Comparison of ENCODE assay signal across 8 cellular contexts in the genomic region with DNA sequence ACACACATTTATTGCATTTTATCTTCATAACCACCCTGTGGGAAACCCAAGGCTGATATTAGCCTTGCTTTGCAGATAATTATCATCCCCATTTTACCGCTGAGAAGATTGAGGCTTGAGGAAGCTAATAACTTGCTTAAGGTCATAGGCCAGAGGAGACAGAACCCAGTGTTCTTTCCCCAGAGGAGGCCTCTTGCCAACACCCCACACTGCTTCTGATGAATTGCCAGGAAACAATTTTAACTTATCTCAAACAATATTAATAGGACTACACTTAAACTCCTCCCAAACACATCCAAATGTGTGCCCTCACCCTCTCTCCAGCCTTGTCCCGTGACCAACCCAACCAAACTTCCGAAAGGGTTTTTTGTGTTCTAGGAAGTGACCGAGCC. TPM values are rescaled to one million over a fixed set of nuclear protein-coding genes. Genes with fewer than 3 reads are reported as not detected.
A peak's percentile ranks its signal among the peaks of the same experiment; 100 is the strongest.
DNase-seq lines count a peak whose midpoint lies in the region; ATAC-seq and TF ChIP-seq lines count a peak whose summit lies in the region.

No MANE protein-coding gene starts in this region.

- H3K23ac ChIP-seq in H9 (ENCODE audit: insufficient read length, low read depth, low read length): no peak overlapping the region

- H3K79me2 ChIP-seq in H9 (ENCODE audit: insufficient read depth, low read length): peaks cover 7% of the 10 kb centered on the region; the same call in 1 of the 2 replicates

- H3K9me3 Mint-ChIP-seq in naive B cell (no peaks in the 10 kb centered on the region), H9 (no peaks in the 10 kb centered on the region)

- H3K14ac ChIP-seq in H9 (ENCODE audit: insufficient read depth, low read length): no peak overlapping the region

- H3K9me3 ChIP-seq in Panc1 (ENCODE audit: control insufficient read depth, insufficient read depth, low read depth, low read length) (no peaks in the 10 kb centered on the region), H9 (ENCODE audit: control insufficient read depth, low read depth, low read length) (no peaks in the 10 kb centered on the region)

- no peak overlapping the region for H2BK15ac ChIP-seq in H9 (ENCODE audit: low read depth, low read length)

- no peak overlapping the region for H2AFZ ChIP-seq in H9 (ENCODE audit: low read length)

- no peak overlapping the region for H3K18ac ChIP-seq in H9 (ENCODE audit: insufficient read length, low read depth, low read length)

- H3K4me1 Mint-ChIP-seq in naive B cell: peaks cover 12 to 39% (median 16%) of the 10 kb centered on the region in 3 donors
- peaks cover 4 to 7% of the 10 kb centered on the region in 2 experiments; a peak in 2 of 4 replicates for H3K4me1 Mint-ChIP-seq in H9

- in situ Hi-C loops in Panc1 (cut with HindIII; ENCODE audit: low pct_unique_long_range_greater_than_20kb, low sequenced_read_pairs): no loop called here

- H3K4ac ChIP-seq in H9 (ENCODE audit: low read depth, low read length): no peak overlapping the region

- no peak overlapping the region for H2BK120ac ChIP-seq in H9 (ENCODE audit: low read depth, low read length, poor library complexity, severe bottlenecking)

- H3K27ac Mint-ChIP-seq in naive B cell: peak overlapping the region in 5 of 6 donors; percentile 55 to 96 (median 90)
- no peak overlapping the region for H3K27ac Mint-ChIP-seq in H9

- H3K27me3 Mint-ChIP-seq in naive B cell (no peaks in the 10 kb centered on the region), H9 (ENCODE audit: low read depth) (peaks cover 16% of the 10 kb centered on the region)

- no peak for ATAC-seq in Panc1
- no peak for ATAC-seq in naive B cell (ENCODE audit: low read depth in 2 of 2)
- no peak for ATAC-seq in HG03097 (IDR thresholded peaks at IDR 0.05; ENCODE audit: low FRiP score, unreplicated experiment)
- ATAC-seq in HG03469 (IDR thresholded peaks at IDR 0.05; ENCODE audit: unreplicated experiment): no peak

- H3K27ac ChIP-seq in C4-2B (peak overlapping the region; percentile 98), Panc1 (ENCODE audit: low read length) (peak overlapping the region; percentile 95), H9 (ENCODE audit: insufficient read length, low read depth, low read length) (no peak overlapping the region)

- no peak overlapping the region for H4K91ac ChIP-seq in H9 (ENCODE audit: insufficient read length, low read depth, low read length)

- no peak overlapping the region for H4K5ac ChIP-seq in H9 (ENCODE audit: insufficient read length, low read depth, low read length)

- H3K4me1 ChIP-seq in Panc1 (ENCODE audit: control insufficient read depth, insufficient read depth, low read length) (peaks cover 38% of the 10 kb centered on the region), H9 (ENCODE audit: insufficient read depth, low read length) (no peaks in the 10 kb centered on the region)

- no peaks in the 10 kb centered on the region for H4K20me1 ChIP-seq in H9 (ENCODE audit: control insufficient read depth, insufficient read depth, insufficient read length)

- no peak overlapping the region for H3K9ac ChIP-seq in H9 (ENCODE audit: extremely low read depth, insufficient read length, low read length)

- no peak overlapping the region for H2BK12ac ChIP-seq in H9 (ENCODE audit: insufficient read length, low read depth, low read length)

- no peak overlapping the region for H4K8ac ChIP-seq in H9 (replicated peaks; ENCODE audit: insufficient read length, low read depth, low read length)

- H3K4me2 ChIP-seq in H9 (ENCODE audit: insufficient read depth, insufficient read length, low read length): no peak overlapping the region

- H3K4me3 Mint-ChIP-seq in naive B cell: peak overlapping the region in 7 of 8 donors; percentile 69 to 90 (median 83)
- H3K4me3 Mint-ChIP-seq in H9: peak overlapping the region in 1 of 2 experiments; percentile 45; a peak in 2 of 5 replicates

- peak overlapping the region; percentile 81 to 84; a peak in 3 of 4 replicates for H3K4me3 ChIP-seq in Panc1 (ENCODE audit: low read depth in 2 of 2, low read length in 2 of 2)

- no peak overlapping the region for H2BK5ac ChIP-seq in H9 (ENCODE audit: insufficient read length, low read length)

- H3K36me3 Mint-ChIP-seq in naive B cell: no peaks in the 10 kb centered on the region
- peaks cover 6 to 10% (median 10%) of the 10 kb centered on the region in 3 experiments; a peak in 6 of 7 replicates for H3K36me3 Mint-ChIP-seq in H9 (ENCODE audit: insufficient read depth in 1 of 3, low read depth in 3 of 3)

- no peak overlapping the region for H3T11ph ChIP-seq in H9 (ENCODE audit: low read length)

- H3K36me3 ChIP-seq in Panc1 (ENCODE audit: control insufficient read depth, insufficient read depth, low read length): peaks cover 8% of the 10 kb centered on the region

- peaks cover 6% of the 10 kb centered on the region for H3K23me2 ChIP-seq in H9 (ENCODE audit: insufficient read length, low read depth, low read length, poor library complexity, severe bottlenecking)

- CTCF ChIA-PET in Panc1 (lab: Charles Lee): no interaction called here

- intact Hi-C loops in Panc1 (cut with micrococcal nuclease; ENCODE audit: unreplicated experiment): loop anchor here (10.0 kb wide), 1 partner anchor 171 kb away; no protein-coding TSS in a partner anchor

- POLR2A ChIA-PET in Panc1 (lab: Charles Lee): no interaction called here

- no TSS peak for BruUV-seq in Panc1 (replicated peaks; lab: Mats Ljungman, UMichigan)

- H3K79me1 ChIP-seq in H9 (ENCODE audit: insufficient read depth, low read depth, low read length, poor library complexity, severe bottlenecking): no peaks in the 10 kb centered on the region

- no peak overlapping the region for H2BK20ac ChIP-seq in H9 (ENCODE audit: low read depth, low read length, poor library complexity, severe bottlenecking)

- H3K56ac ChIP-seq in H9 (ENCODE audit: insufficient read length, low read depth, low read length): no peak overlapping the region

- DNase-seq in Panc1 (ENCODE audit: low read depth, low spot score) (no peak), dermis blood vessel endothelial cell (peak; percentile 30), naive B cell (no peak), H9 (no peak), hippocampal formation (lab: John Stamatoyannopoulos, UW) (no peak)

- H3K27me3 ChIP-seq in Panc1 (ENCODE audit: control insufficient read depth, insufficient read depth, low read length): no peaks in the 10 kb centered on the region
- no peaks in the 10 kb centered on the region for H3K27me3 ChIP-seq in H9 (ENCODE audit: insufficient read depth, low read length)

- no CpG with 5 or more reads among the region's 4 CpGs for WGBS in H9 (ENCODE audit: extremely low coverage, insufficient read length, low lambda C conversion rate)

- TF ChIP-seq CTCF in C4-2B (conservative IDR thresholded peaks at IDR 0.05) (no peak), Panc1 (IDR thresholded peaks at IDR 0.05) (no peak), H9 (conservative IDR thresholded peaks at IDR 0.05) (no peak)

- no peak overlapping the region for H2AK5ac ChIP-seq in H9 (ENCODE audit: insufficient read length, low read length)

RNA-seq across cellular contexts. Expression of a gene that starts 2.1 kb away (rescaled TPM):
- total RNA-seq in Panc1 (2021; ENCODE audit: unreplicated experiment): 118 TPM
- 86.1 TPM for polyA plus RNA-seq in Panc1 (2012; ENCODE audit: insufficient read length)
- total RNA-seq in dermis blood vessel endothelial cell: 145 and 170 TPM in 2 replicates
- 10 to 100 TPM; 34.8 to 54.1 (median 40.0) TPM for polyA plus RNA-seq in naive B cell (ENCODE audit: low read depth in 6 of 6)
- total RNA-seq in H9 (2021): 110 and 119 TPM in 2 replicates

RNA-seq across cellular contexts. Expression of a gene that starts 15.7 kb away (rescaled TPM):
- total RNA-seq in Panc1 (2021; ENCODE audit: unreplicated experiment) (99.4 TPM), dermis blood vessel endothelial cell (55.5 and 72.0 TPM in 2 replicates), H9 (2021) (178 and 181 TPM in 2 replicates)
- 119 TPM for polyA plus RNA-seq in Panc1 (2012; ENCODE audit: insufficient read length)
- 10 to 100 TPM in 3 of 6 donors, 1 to 10 TPM in 2, under 1 TPM in 1; 0.78 to 24.8 (median 10.1) TPM for polyA plus RNA-seq in naive B cell (ENCODE audit: low read depth in 6 of 6)

RNA-seq across cellular contexts. Expression of a gene that starts 54.4 kb away (rescaled TPM):
- 965 TPM for total RNA-seq in Panc1 (2021; ENCODE audit: unreplicated experiment)
- 1,813 TPM for polyA plus RNA-seq in Panc1 (2012; ENCODE audit: insufficient read length)
- 1,818 and 3,550 TPM in 2 replicates for total RNA-seq in dermis blood vessel endothelial cell
- polyA plus RNA-seq in naive B cell (ENCODE audit: low read depth in 6 of 6): 1,000 to 10,000 TPM; 3,620 to 5,980 (median 5,028) TPM
- 2,157 and 2,259 TPM in 2 replicates for total RNA-seq in H9 (2021)

Comparison
In these comparisons a context has a peak if more than half of its experiments do, and no peak if none do; other contexts are left out.
1. H3K27ac Mint-ChIP-seq: peak in naive B cell (5 of 6); none in H9 (0 of 3).